Comparison of ENCODE assay signal across 25 cellular contexts in the genomic region with DNA sequence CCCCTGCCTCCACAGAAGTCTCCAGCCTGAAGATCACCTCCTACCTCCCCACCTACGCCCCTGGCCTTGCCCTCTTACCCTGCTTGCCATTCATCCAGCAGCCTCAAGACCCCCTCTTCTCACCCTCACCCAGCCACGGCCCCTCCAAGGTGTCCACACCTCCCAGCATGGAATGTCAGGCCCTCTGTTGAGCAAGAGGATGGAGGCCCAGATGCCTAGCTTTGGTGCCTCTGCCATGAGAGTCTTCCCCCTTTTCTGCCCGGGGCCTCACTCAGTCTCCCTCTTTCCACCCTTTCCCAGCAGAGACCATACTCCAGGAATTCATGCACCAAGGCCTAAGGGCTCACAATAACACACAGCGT.
"Had no signal": no experiment of that assay in that cellular context is flagged by ENCODE, and none has a peak within 500 bp of the region (broad histone marks: within the 10 kb centered on the region; RNA-seq: fewer than 3 reads in every experiment).

No MANE protein-coding gene starts in this region.

- H3K4me1 Mint-ChIP-seq: stimulated activated naive B cell treated with anti-CD40 and anti-IgM and Interleukin-4, amounts not matched to agents 10 μg/mL and 1 μg/mL and 100 μg/mL, for 72 hours had no signal

- H3K27ac ChIP-seq: heart right ventricle, hepatocyte, lower lobe of right lung, ovary, skin epidermis, tibial nerve, uterus had no signal

- H2AFZ ChIP-seq: hepatocyte had no signal

- H3K79me2 ChIP-seq: hepatocyte had no signal

- DNase-seq: heart right ventricle; kidney glomerular epithelial cell; left cardiac atrium; lower lobe of right lung; midbrain; mucosa of descending colon; naive thymus-derived CD4-positive, alpha-beta T cell; ovary; retina; right cardiac atrium; stimulated activated CD4-positive, alpha-beta T cell treated with anti-CD3 and anti-CD28 coated beads, Interleukin-12 subunit alpha, Interleukin-12 subunit beta, amount 100 ng/mL, for 4 hours; stimulated activated CD4-positive, alpha-beta T cell treated with anti-CD3 and anti-CD28 coated beads, Interleukin-15, amount 100 ng/mL, for 24 hours; stimulated activated CD4-positive, alpha-beta T cell treated with anti-CD3 and anti-CD28 coated beads, Interleukin-2, amount 100 ng/mL, for 24 hours; stimulated activated CD4-positive, alpha-beta T cell treated with anti-CD3 and anti-CD28 coated beads, Interleukin-4, amount 100 ng/mL, for 1 hour; stimulated activated naive B cell treated with anti-CD40 and anti-IgM and Interleukin-4, amounts not matched to agents 10 μg/mL and 1 μg/mL and 100 μg/mL, for 72 hours; substantia nigra; uterus had no signal

- H3K9me3 Mint-ChIP-seq: naive thymus-derived CD4-positive, alpha-beta T cell; natural killer cell treated with Interleukin-12 subunit alpha and Interleukin-12 subunit beta and Interleukin-15 and Interleukin-18, amount 100 ng/mL, for 72 hours; stimulated activated naive B cell treated with anti-CD40 and anti-IgM and Interleukin-4, amounts not matched to agents 10 μg/mL and 1 μg/mL and 100 μg/mL, for 72 hours; stimulated activated naive CD8-positive, alpha-beta T cell treated with anti-CD3 and anti-CD28 coated beads, Interleukin-15, Interleukin-2, amounts not matched to agents 100 ng/mL and 50 ng/mL, for 24 hours; type B pancreatic cell had no signal

- H3K36me3 ChIP-seq: heart right ventricle, lower lobe of right lung, ovary, tibial nerve, uterus had no signal

- H3K4me2 ChIP-seq: hepatocyte had no signal

- H3K4me3 Mint-ChIP-seq: naive thymus-derived CD4-positive, alpha-beta T cell; natural killer cell treated with Interleukin-12 subunit alpha and Interleukin-12 subunit beta and Interleukin-15 and Interleukin-18, amount 100 ng/mL, for 72 hours; stimulated activated naive B cell treated with anti-CD40 and anti-IgM and Interleukin-4, amounts not matched to agents 10 μg/mL and 1 μg/mL and 100 μg/mL, for 72 hours; stimulated activated naive CD8-positive, alpha-beta T cell treated with anti-CD3 and anti-CD28 coated beads, Interleukin-15, Interleukin-2, amounts not matched to agents 100 ng/mL and 50 ng/mL, for 24 hours; type B pancreatic cell had no signal

- H3K4me1 ChIP-seq: heart right ventricle, lower lobe of right lung, uterus had no signal

- H3K27ac Mint-ChIP-seq: naive thymus-derived CD4-positive, alpha-beta T cell; natural killer cell treated with Interleukin-12 subunit alpha and Interleukin-12 subunit beta and Interleukin-15 and Interleukin-18, amount 100 ng/mL, for 72 hours; progenitor cell of endocrine pancreas; stimulated activated naive B cell treated with anti-CD40 and anti-IgM and Interleukin-4, amounts not matched to agents 10 μg/mL and 1 μg/mL and 100 μg/mL, for 72 hours; stimulated activated naive CD8-positive, alpha-beta T cell treated with anti-CD3 and anti-CD28 coated beads, Interleukin-15, Interleukin-2, amounts not matched to agents 100 ng/mL and 50 ng/mL, for 24 hours; type B pancreatic cell had no signal

- H3K4me3 ChIP-seq: heart right ventricle, hepatocyte, lower lobe of right lung, mucosa of descending colon, ovary, skin epidermis, tibial nerve, uterus had no signal

- H3K36me3 Mint-ChIP-seq: naive thymus-derived CD4-positive, alpha-beta T cell; natural killer cell treated with Interleukin-12 subunit alpha and Interleukin-12 subunit beta and Interleukin-15 and Interleukin-18, amount 100 ng/mL, for 72 hours; stimulated activated naive B cell treated with anti-CD40 and anti-IgM and Interleukin-4, amounts not matched to agents 10 μg/mL and 1 μg/mL and 100 μg/mL, for 72 hours; type B pancreatic cell had no signal

- H3K9me3 ChIP-seq: heart right ventricle, lower lobe of right lung, mucosa of descending colon, ovary, tibial nerve, uterus had no signal

- FAIRE-seq: keratinocyte had no signal

- H3K27me3 ChIP-seq: hepatocyte, ovary, tibial nerve, uterus had no signal
